In genomic region chr7:143305423-143306070, GRCh38 we compare ENCODE assay signal across 8 cellular contexts. TPM values are rescaled to one million over a fixed set of nuclear protein-coding genes. Genes with fewer than 3 reads are reported as not detected.
A peak's percentile ranks its signal among the peaks of the same experiment; 100 is the strongest.
DNase-seq lines count a peak whose midpoint lies in the region; ATAC-seq, FAIRE-seq and TF ChIP-seq lines count a peak whose summit lies in the region.

No MANE protein-coding gene starts in this region.

- in situ Hi-C loops in Panc1 (cut with HindIII; ENCODE audit: low pct_unique_long_range_greater_than_20kb, low sequenced_read_pairs): no loop called here

- FAIRE-seq in A549 (lab: Jason Lieb, UNC) (no peak), pancreas (lab: Jason Lieb, UNC) (no peak)

- TF ChIP-seq CTCF in A549 (IDR thresholded peaks at IDR 0.05): peak; percentile 72
- peak; percentile 87 for TF ChIP-seq CTCF in Panc1 (IDR thresholded peaks at IDR 0.05)
- TF ChIP-seq CTCF in fibroblast of villous mesenchyme (IDR thresholded peaks at IDR 0.05; ENCODE audit: insufficient read depth, low read depth, low read length): peak; percentile 80
- TF ChIP-seq CTCF in pancreas (IDR thresholded peaks at IDR 0.05): peak; percentile 68 to 77 (median 72)

- no peak overlapping the region for H3K4me3 ChIP-seq in A549
- H3K4me3 ChIP-seq in Panc1 (ENCODE audit: low read depth in 2 of 2, low read length in 2 of 2): no peak overlapping the region
- H3K4me3 ChIP-seq in fibroblast of villous mesenchyme (ENCODE audit: low read depth, low read length): no peak overlapping the region
- no peak overlapping the region for H3K4me3 ChIP-seq in pancreas

- WGBS in A549 (ENCODE audit: missing lambda C conversion rate): 42% methylated on average over 10 of the region's 10 CpGs
- WGBS in pancreas, 2 donors: 24 to 28% methylated on average over 10 of the region's 10 CpGs

- peak; percentile 66 to 72 for TF ChIP-seq RAD21 in A549 (conservative IDR thresholded peaks at IDR 0.05 in 1 of 2, IDR thresholded peaks at IDR 0.05 in 1 of 2)

- no peak for TF ChIP-seq POLR2A in A549 (IDR thresholded peaks at IDR 0.05; ENCODE audit: low read length)

- POLR2A ChIA-PET in A549 (lab: Yijun Ruan, JAX): no interaction called here
- POLR2A ChIA-PET in Panc1 (lab: Charles Lee): no interaction called here

- H3K27me3 ChIP-seq in Panc1 (ENCODE audit: control insufficient read depth, insufficient read depth, low read length) (no peaks in the 10 kb centered on the region), pancreas (no peaks in the 10 kb centered on the region)

- ATAC-seq in A549 (peak; percentile 93 to 98), GM19395 (IDR thresholded peaks at IDR 0.05; ENCODE audit: unreplicated experiment) (peak; percentile 56), Panc1 (peak; percentile 89), pancreas (peak; percentile 92 to 98 (median 97))

- no peak for TF ChIP-seq EP300 in A549 (IDR thresholded peaks at IDR 0.05)

- H3K9me3 ChIP-seq in A549 (no peaks in the 10 kb centered on the region), Panc1 (ENCODE audit: control insufficient read depth, insufficient read depth, low read depth, low read length) (no peaks in the 10 kb centered on the region), pancreas (no peaks in the 10 kb centered on the region)

- H3K36me3 ChIP-seq in Panc1 (ENCODE audit: control insufficient read depth, insufficient read depth, low read length) (peaks cover 35% of the 10 kb centered on the region), pancreas (peaks cover 0 to 41% (median 22%) of the 10 kb centered on the region in 3 donors)

- no peaks in the 10 kb centered on the region for H3K4me1 ChIP-seq in A549
- no peaks in the 10 kb centered on the region for H3K4me1 ChIP-seq in Panc1 (ENCODE audit: control insufficient read depth, insufficient read depth, low read length)
- no peaks in the 10 kb centered on the region for H3K4me1 ChIP-seq in pancreas

- intact Hi-C loops in Panc1 (cut with micrococcal nuclease; ENCODE audit: unreplicated experiment): loop anchor here (2.0 kb wide), 1 partner anchor 65 kb away; no protein-coding TSS in a partner anchor
- intact Hi-C loops in pancreas (cut with DNase I): loop anchor here (5.0 to 10.0 kb wide), 2 partner anchors 61 to 63 kb away; no protein-coding TSS in a partner anchor

- H3K27ac ChIP-seq in A549 (no peak overlapping the region), Panc1 (ENCODE audit: low read length) (no peak overlapping the region), pancreas (no peak overlapping the region)

- H3K4me2 ChIP-seq in A549: no peak overlapping the region

- BruUV-seq in Panc1 (replicated peaks; lab: Mats Ljungman, UMichigan): no TSS peak

- peak; percentile 69 to 78 for DNase-seq in A549 (ENCODE audit: low read depth in 1 of 2, low spot score in 1 of 2)
- no peak for DNase-seq in Panc1 (ENCODE audit: low read depth, low spot score)
- peak; percentile 49 for DNase-seq in activated T-helper 9 cell treated with anti-CD3 and anti-CD28 coated beads, Interleukin-2, amount 50 U/mL, for 16 hours (ENCODE audit: low read depth)
- DNase-seq in fibroblast of villous mesenchyme (ENCODE audit: low read depth): peak; percentile 54
- DNase-seq in pancreas: peak; percentile 55 to 93 (median 82)
- peak; percentile 76 for DNase-seq in ureter (ENCODE audit: low spot score)
- no peak for DNase-seq in GM19240 (ENCODE audit: insufficient read length, low spot score)

- CTCF ChIA-PET in A549 (lab: Yijun Ruan, JAX) (interaction anchor here (0.6 to 3.4 kb wide), 21 partner anchors 10 to 301 kb away, joined by 3 to 37 read pairs (median 4); partner anchors contain the start of genes CASP2, CLCN1 and GSTK1), Panc1 (lab: Charles Lee) (interaction anchor here (0.7 kb wide), 1 partner anchor 41 kb away, joined by 3 read pairs; no protein-coding TSS in a partner anchor)

TF ChIP-seq in A549, 52 proteins besides CTCF, POLR2A, EP300 and RAD21:
- TF ChIP-seq SMC3 (IDR thresholded peaks at IDR 0.05): peak; percentile 67
- TF ChIP-seq, protein P1, sequence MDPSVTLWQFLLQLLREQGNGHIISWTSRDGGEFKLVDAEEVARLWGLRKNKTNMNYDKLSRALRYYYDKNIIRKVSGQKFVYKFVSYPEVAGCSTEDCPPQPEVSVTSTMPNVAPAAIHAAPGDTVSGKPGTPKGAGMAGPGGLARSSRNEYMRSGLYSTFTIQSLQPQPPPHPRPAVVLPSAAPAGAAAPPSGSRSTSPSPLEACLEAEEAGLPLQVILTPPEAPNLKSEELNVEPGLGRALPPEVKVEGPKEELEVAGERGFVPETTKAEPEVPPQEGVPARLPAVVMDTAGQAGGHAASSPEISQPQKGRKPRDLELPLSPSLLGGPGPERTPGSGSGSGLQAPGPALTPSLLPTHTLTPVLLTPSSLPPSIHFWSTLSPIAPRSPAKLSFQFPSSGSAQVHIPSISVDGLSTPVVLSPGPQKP (IDR thresholded peaks at IDR 0.05; ENCODE audit: low read depth, low read length): no peak
TF ChIP-seq in A549: peak in this region for 1.

RNA-seq across cellular contexts. Expression of gene CLCN1, which starts 10.4 kb away (rescaled TPM):
- polyA plus RNA-seq in A549 (2011; rRNA removed) (0.08 TPM in 1 of 2 replicates, not detected in the other), A549 (2017; fragmentation: RNase III; extraction: RNeasy Plus Mini Kit Qiagen cat#74134 plus additional on column Dnase treatment) (0.03 TPM in 1 of 3 replicates, not detected in the others), pancreas (under 1 TPM in 1 of 2 donors, not detected in 1; 0.05 TPM)
- polyA plus RNA-seq in A549 (2012; cell fraction: cytosol; rRNA removed): 0.01 and 0.03 TPM in 2 replicates
- polyA plus RNA-seq in A549 (2012; cell fraction: nucleus; rRNA removed): 0.06 TPM in 1 of 2 replicates, not detected in the other
- polyA minus RNA-seq in A549 (2011; rRNA and poly(A)+ RNA removed): 0.08 and 0.10 TPM in 2 replicates
- total RNA-seq in Panc1 (2021; ENCODE audit: unreplicated experiment) (0.15 TPM), fibroblast of villous mesenchyme (under 0.01 TPM in 2 replicates), pancreas (under 1 TPM in 1 of 6 donors, not detected in 5; 0.06 TPM), ureter (0.31 TPM)
- 0.21 TPM for polyA plus RNA-seq in Panc1 (2012; ENCODE audit: insufficient read length)

RNA-seq across cellular contexts. Expression of gene CASP2, which starts 17.4 kb away (rescaled TPM):
- polyA plus RNA-seq in A549 (2011; rRNA removed) (24.6 and 26.0 TPM in 2 replicates), A549 (2017; fragmentation: RNase III; extraction: RNeasy Plus Mini Kit Qiagen cat#74134 plus additional on column Dnase treatment) (17.7 to 19.9 TPM (median 18.7 TPM) in 3 replicates), pancreas (1 to 10 TPM; 4.2 to 6.2 TPM)
- 12.4 and 14.5 TPM in 2 replicates for polyA plus RNA-seq in A549 (2012; cell fraction: cytosol; rRNA removed)
- polyA plus RNA-seq in A549 (2012; cell fraction: nucleus; rRNA removed): 30.5 and 39.3 TPM in 2 replicates
- 53.6 and 55.0 TPM in 2 replicates for polyA minus RNA-seq in A549 (2011; rRNA and poly(A)+ RNA removed)
- total RNA-seq in Panc1 (2021; ENCODE audit: unreplicated experiment) (47.4 TPM), fibroblast of villous mesenchyme (11.9 and 16.0 TPM in 2 replicates), pancreas (10 to 100 TPM in 3 of 6 donors, 1 to 10 TPM in 3; 7.6 to 19.7 (median 10.6) TPM), ureter (42.3 TPM)
- polyA plus RNA-seq in Panc1 (2012; ENCODE audit: insufficient read length): 18.7 TPM

RNA-seq across cellular contexts. Expression of gene TMEM139, which starts 20.8 kb away (rescaled TPM):
- 0.49 and 0.65 TPM in 2 replicates for polyA plus RNA-seq in A549 (2011; rRNA removed)
- 0.52 and 0.73 TPM in 2 replicates for polyA plus RNA-seq in A549 (2012; cell fraction: cytosol; rRNA removed)
- polyA plus RNA-seq in A549 (2012; cell fraction: nucleus; rRNA removed): 0.79 and 0.95 TPM in 2 replicates
- polyA plus RNA-seq in A549 (2017; fragmentation: RNase III; extraction: RNeasy Plus Mini Kit Qiagen cat#74134 plus additional on column Dnase treatment): 0.37 to 0.71 TPM (median 0.42 TPM) in 3 replicates
- polyA minus RNA-seq in A549 (2011; rRNA and poly(A)+ RNA removed): 0.29 and 1.1 TPM in 2 replicates
- total RNA-seq in Panc1 (2021; ENCODE audit: unreplicated experiment): 2.0 TPM
- 2.4 TPM for polyA plus RNA-seq in Panc1 (2012; ENCODE audit: insufficient read length)
- total RNA-seq in fibroblast of villous mesenchyme: not detected in 2 replicates
- 10 to 100 TPM in 1 of 6 donors, 1 to 10 TPM in 5; 4.2 to 17.3 (median 6.2) TPM for total RNA-seq in pancreas
- polyA plus RNA-seq in pancreas: 10 to 100 TPM; 13.7 to 14.4 TPM
- total RNA-seq in ureter: 34.0 TPM

RNA-seq across cellular contexts. Expression of gene GSTK1, which starts 42.3 kb away (rescaled TPM):
- polyA plus RNA-seq in A549 (2011; rRNA removed): 76.6 and 96.5 TPM in 2 replicates
- polyA plus RNA-seq in A549 (2012; cell fraction: cytosol; rRNA removed): 98.6 and 104 TPM in 2 replicates
- polyA plus RNA-seq in A549 (2012; cell fraction: nucleus; rRNA removed): 128 and 176 TPM in 2 replicates
- polyA plus RNA-seq in A549 (2017; fragmentation: RNase III; extraction: RNeasy Plus Mini Kit Qiagen cat#74134 plus additional on column Dnase treatment): 80.8 to 92.9 TPM (median 91.5 TPM) in 3 replicates
- 44.4 and 62.6 TPM in 2 replicates for polyA minus RNA-seq in A549 (2011; rRNA and poly(A)+ RNA removed)
- total RNA-seq in Panc1 (2021; ENCODE audit: unreplicated experiment): 100 TPM
- 94.9 TPM for polyA plus RNA-seq in Panc1 (2012; ENCODE audit: insufficient read length)
- total RNA-seq in fibroblast of villous mesenchyme: 63.1 and 69.1 TPM in 2 replicates
- total RNA-seq in pancreas: 10 to 100 TPM; 47.7 to 89.6 (median 62.4) TPM
- 100 to 1,000 TPM in 1 of 2 donors, 10 to 100 TPM in 1; 92.2 to 164 TPM for polyA plus RNA-seq in pancreas
- total RNA-seq in ureter: 200 TPM

RNA-seq across cellular contexts. Expression of gene FAM131B, which starts 57.0 kb away (rescaled TPM):
- 0.52 and 0.78 TPM in 2 replicates for polyA plus RNA-seq in A549 (2011; rRNA removed)
- 0.15 and 0.18 TPM in 2 replicates for polyA plus RNA-seq in A549 (2012; cell fraction: cytosol; rRNA removed)
- 0.19 and 0.50 TPM in 2 replicates for polyA plus RNA-seq in A549 (2012; cell fraction: nucleus; rRNA removed)
- 0.16 to 0.32 TPM (median 0.19 TPM) in 3 replicates for polyA plus RNA-seq in A549 (2017; fragmentation: RNase III; extraction: RNeasy Plus Mini Kit Qiagen cat#74134 plus additional on column Dnase treatment)
- polyA minus RNA-seq in A549 (2011; rRNA and poly(A)+ RNA removed): 0.83 and 1.3 TPM in 2 replicates
- 1.5 TPM for total RNA-seq in Panc1 (2021; ENCODE audit: unreplicated experiment)
- 1.9 TPM for polyA plus RNA-seq in Panc1 (2012; ENCODE audit: insufficient read length)
- total RNA-seq in fibroblast of villous mesenchyme: 1.3 and 2.2 TPM in 2 replicates
- total RNA-seq in pancreas: under 1 TPM; 0.05 to 0.25 (median 0.15) TPM
- polyA plus RNA-seq in pancreas: under 1 TPM; 0.08 to 0.09 TPM
- 0.57 TPM for total RNA-seq in ureter

Comparison
In these comparisons a context has a peak if more than half of its experiments do, and no peak if none do; other contexts are left out.
1. DNase-seq: peak in A549 (2 of 2), activated T-helper 9 cell treated with anti-CD3 and anti-CD28 coated beads, Interleukin-2, amount 50 U/mL, for 16 hours (single experiment), fibroblast of villous mesenchyme (single experiment), pancreas (6 of 6) and ureter (single experiment); none in Panc1 (single experiment) and GM19240 (single experiment).
2. Peak in every context shown above with its lines, with median percentiles within 50 percentile points of each other: ATAC-seq and CTCF ChIP-seq.